14 cellular contexts compared by ENCODE assay signal in the genomic region with DNA sequence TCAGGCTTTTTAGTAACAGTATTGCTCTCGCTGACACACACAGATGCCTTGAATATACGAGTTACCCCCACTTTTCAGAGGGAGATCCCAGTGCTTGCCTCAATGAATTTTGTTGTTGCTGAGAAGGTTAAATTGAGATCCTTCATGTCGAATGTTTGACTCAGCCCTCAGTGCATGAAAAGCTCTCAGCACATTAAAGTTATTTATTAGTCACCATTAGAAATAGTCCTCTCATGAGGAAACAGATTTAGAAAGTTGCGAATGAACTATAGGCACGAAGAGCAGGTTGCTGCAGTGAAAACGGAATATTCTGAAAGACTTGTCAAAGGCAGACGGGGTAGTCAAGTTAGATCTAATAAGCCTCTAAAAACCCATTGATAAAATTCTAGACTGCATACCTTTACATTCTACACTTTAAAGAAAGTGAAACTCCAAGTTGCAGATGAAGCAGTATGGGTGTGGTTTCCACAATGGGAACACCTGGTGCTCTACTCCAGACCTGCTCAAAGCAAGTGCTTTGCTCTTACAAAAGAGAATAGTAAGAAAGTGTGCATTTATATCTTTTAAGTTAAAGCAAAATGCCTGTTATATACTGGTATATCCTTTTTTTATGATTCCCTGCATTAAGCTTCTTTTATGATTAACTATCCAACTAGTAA.
DNase-seq lines count a peak whose midpoint lies in the region; ATAC-seq and TF ChIP-seq lines count a peak whose summit lies in the region.
"Had no signal": no experiment of that assay in that cellular context is flagged by ENCODE, and none has a peak within 500 bp of the region (broad histone marks: within the 10 kb centered on the region; RNA-seq: fewer than 3 reads in every experiment).

No MANE protein-coding gene starts in this region.

- H3K9me2 ChIP-seq in MM.1S (replicated peaks; ENCODE audit: insufficient read depth, low read length): no peaks in the 10 kb centered on the region

- no peak overlapping the region for H2AFZ ChIP-seq in MM.1S (ENCODE audit: low read length)

- H3K4me3 ChIP-seq in CD4-positive, CD25-positive, alpha-beta regulatory T cell (ENCODE audit: low read depth, low read length): peak overlapping the region; percentile 49
- no peak overlapping the region for H3K4me3 ChIP-seq in MM.1S (ENCODE audit: low read length)
- peak overlapping the region; percentile 32 to 58 for H3K4me3 ChIP-seq in duodenal mucosa (ENCODE audit: low read depth in 1 of 2, low read length in 2 of 2)
- peak overlapping the region; percentile 6 for H3K4me3 ChIP-seq in mucosa of stomach (ENCODE audit: low read length)
- H3K4me3 ChIP-seq in adrenal gland: no peak overlapping the region

- intact Hi-C loops in adrenal gland (cut with DNase I): no loop called here

- peak in 2 of 3 donors; percentile 22 to 54 for DNase-seq in CD4-positive, CD25-positive, alpha-beta regulatory T cell
- DNase-seq in MM.1S (peak; percentile 73), NCI-H82 treated with DMSO at 0.1 percent for 48 hours (lab: John Stamatoyannopoulos, UW; ENCODE audit: unreplicated experiment) (no peak), Kasumi-1 (lab: John Stamatoyannopoulos, UW) (no peak), adrenal gland (no peak)
- DNase-seq: DMS 273 treated with DMSO at 0.1 percent for 48 hours, NCI-H1092 treated with DMSO at 0.1 percent for 48 hours, NCI-H1694 treated with DMSO at 0.1 percent for 48 hours, NCI-H69 had no signal

- H4K20me1 ChIP-seq in MM.1S (ENCODE audit: insufficient read depth, low read length): no peaks in the 10 kb centered on the region

- H3K4me1 Mint-ChIP-seq in CD4-positive, CD25-positive, alpha-beta regulatory T cell: peaks cover 7 to 23% (median 21%) of the 10 kb centered on the region in 4 donors
- H3K4me1 Mint-ChIP-seq: B cell had no signal

- peaks cover 10% of the 10 kb centered on the region for H3K27me3 Mint-ChIP-seq in CD4-positive, CD25-positive, alpha-beta regulatory T cell

- H3K4me2 ChIP-seq in MM.1S (ENCODE audit: low read depth, low read length): peak overlapping the region; percentile 49

- no peak overlapping the region for H3K27ac ChIP-seq in CD4-positive, CD25-positive, alpha-beta regulatory T cell (ENCODE audit: insufficient read depth, low read length, poor library complexity, severe bottlenecking)
- H3K27ac ChIP-seq in MM.1S (ENCODE audit: low read length) (peak overlapping the region; percentile 7; the same call in 1 of the 2 replicates), duodenal mucosa (ENCODE audit: low read depth, low read length) (no peak overlapping the region), adrenal gland (no peak overlapping the region)
- H3K27ac ChIP-seq: HL-60 had no signal

- TF ChIP-seq CTCF in MM.1S (IDR thresholded peaks at IDR 0.05; ENCODE audit: low read length): no peak
- TF ChIP-seq CTCF in adrenal gland (IDR thresholded peaks at IDR 0.05): no peak

- no peak overlapping the region for H3K9ac ChIP-seq in MM.1S (ENCODE audit: low read length)
- H3K9ac ChIP-seq in duodenal mucosa (ENCODE audit: low read depth in 1 of 2, low read length in 2 of 2): no peak overlapping the region
- H3K9ac ChIP-seq in mucosa of stomach (ENCODE audit: low read length): no peak overlapping the region

- 77 to 86% (median 78%) methylated on average over 7 of the region's 7 CpGs for WGBS in adrenal gland, 4 donors

- H3K4me3 Mint-ChIP-seq in CD4-positive, CD25-positive, alpha-beta regulatory T cell: peak overlapping the region; percentile 4 to 67 (median 29)
- H3K4me3 Mint-ChIP-seq: B cell had no signal

- H3K79me2 ChIP-seq in MM.1S (ENCODE audit: low read length): no peaks in the 10 kb centered on the region

- H3F3A ChIP-seq in MM.1S (ENCODE audit: insufficient read depth, low read length): 0 out of 2 replicates have a peak, but pooled peaks cover 8% of the 10 kb centered on the region

- no peaks in the 10 kb centered on the region for H3K36me3 ChIP-seq in CD4-positive, CD25-positive, alpha-beta regulatory T cell (ENCODE audit: control insufficient read depth, insufficient read depth, low read length)
- H3K36me3 ChIP-seq in MM.1S (replicated peaks; ENCODE audit: insufficient read depth, low read length) (no peaks in the 10 kb centered on the region), duodenal mucosa (ENCODE audit: control insufficient read depth in 1 of 2, insufficient read depth in 2 of 2, low read length in 2 of 2) (no peaks in the 10 kb centered on the region), mucosa of stomach (ENCODE audit: control insufficient read depth, insufficient read depth, low read length) (no peaks in the 10 kb centered on the region), adrenal gland (replicated peaks in 1 of 2) (no peaks in the 10 kb centered on the region)

- H3K27me3 ChIP-seq in CD4-positive, CD25-positive, alpha-beta regulatory T cell (ENCODE audit: control insufficient read depth, insufficient read depth, low read length): no peaks in the 10 kb centered on the region
- H3K27me3 ChIP-seq in MM.1S (replicated peaks; ENCODE audit: insufficient read depth, low read length) (no peaks in the 10 kb centered on the region), duodenal mucosa (ENCODE audit: control insufficient read depth in 1 of 2, insufficient read depth in 2 of 2, low read length in 2 of 2) (no peaks in the 10 kb centered on the region), mucosa of stomach (ENCODE audit: control insufficient read depth, insufficient read depth, low read length) (no peaks in the 10 kb centered on the region), adrenal gland (no peaks in the 10 kb centered on the region)

- peaks cover 0 to 4% (median 0%) of the 10 kb centered on the region in 7 donors for H3K9me3 Mint-ChIP-seq in CD4-positive, CD25-positive, alpha-beta regulatory T cell

- peaks cover 0 to 2% of the 10 kb centered on the region in 2 experiments for H3K9me3 ChIP-seq in CD4-positive, CD25-positive, alpha-beta regulatory T cell (ENCODE audit: control insufficient read depth in 2 of 2, low read length in 2 of 2)
- no peaks in the 10 kb centered on the region for H3K9me3 ChIP-seq in MM.1S (replicated peaks; ENCODE audit: insufficient read depth, low read length)
- H3K9me3 ChIP-seq in duodenal mucosa (ENCODE audit: control insufficient read depth in 1 of 2, low read length in 2 of 2): no peaks in the 10 kb centered on the region
- H3K9me3 ChIP-seq in mucosa of stomach (ENCODE audit: control insufficient read depth, low read length): no peaks in the 10 kb centered on the region
- H3K9me3 ChIP-seq in adrenal gland (replicated peaks in 1 of 3): no peaks in the 10 kb centered on the region

- H3K4me1 ChIP-seq in CD4-positive, CD25-positive, alpha-beta regulatory T cell (ENCODE audit: control insufficient read depth, insufficient read depth, low read length, poor library complexity, severe bottlenecking): no peaks in the 10 kb centered on the region
- H3K4me1 ChIP-seq in MM.1S (ENCODE audit: low read length) (peaks cover 6% of the 10 kb centered on the region; the same call in 1 of the 2 replicates), duodenal mucosa (ENCODE audit: control insufficient read depth in 1 of 2, insufficient read depth in 2 of 2, low read length in 2 of 2) (peaks cover 6 to 8% of the 10 kb centered on the region in 2 donors), mucosa of stomach (ENCODE audit: control insufficient read depth, insufficient read depth, low read length) (no peaks in the 10 kb centered on the region), adrenal gland (replicated peaks in 1 of 2) (no peaks in the 10 kb centered on the region)

- peak; percentile 66 to 73 for ATAC-seq in CD4-positive, CD25-positive, alpha-beta regulatory T cell (ENCODE audit: low read depth in 2 of 2)
- ATAC-seq: Right ventricle myocardium inferior had no signal

- H3K36me3 Mint-ChIP-seq in CD4-positive, CD25-positive, alpha-beta regulatory T cell: no peaks in the 10 kb centered on the region

- no peak for TF ChIP-seq POLR2A in adrenal gland (IDR thresholded peaks at IDR 0.05)

- H3K27ac Mint-ChIP-seq in CD4-positive, CD25-positive, alpha-beta regulatory T cell: no peak overlapping the region
- H3K27ac Mint-ChIP-seq: B cell had no signal

Comparison
In these comparisons a context has a peak if more than half of its experiments do, and no peak if none do; other contexts are left out.
1. DNase-seq: peak in CD4-positive, CD25-positive, alpha-beta regulatory T cell (2 of 3) and MM.1S (single experiment); none in NCI-H82 treated with DMSO at 0.1 percent for 48 hours (single experiment), Kasumi-1 (0 of 2) and adrenal gland (0 of 7).
2. H3K4me3 ChIP-seq: peak in CD4-positive, CD25-positive, alpha-beta regulatory T cell (single experiment), duodenal mucosa (2 of 2) and mucosa of stomach (single experiment); none in MM.1S (single experiment) and adrenal gland (0 of 4).